ENCODE assay signal across 18 cellular contexts in genomic region chr17:57640079-57640478, GRCh38.
A peak's percentile ranks its signal among the peaks of the same experiment; 100 is the strongest.
DNase-seq lines count a peak whose midpoint lies in the region; ATAC-seq and TF ChIP-seq lines count a peak whose summit lies in the region.
"Had no signal": no experiment of that assay in that cellular context is flagged by ENCODE, and none has a peak within 500 bp of the region (broad histone marks: within the 10 kb centered on the region; RNA-seq: fewer than 3 reads in every experiment).

No MANE protein-coding gene starts in this region.

- H3K27me3 Mint-ChIP-seq in endodermal cell (ENCODE audit: insufficient read depth) (peaks cover 29% of the 10 kb centered on the region), nephron progenitor cell (ENCODE audit: low read depth, poor library complexity) (peaks cover 3% of the 10 kb centered on the region)
- H3K27me3 Mint-ChIP-seq in activated T-cell treated with anti-CD3 and anti-CD28 coated beads, Interleukin-2, amount 50 U/mL, for 24 hours = no peaks in the 10 kb centered on the region
- H3K27me3 Mint-ChIP-seq: CD4-positive, CD25-positive, alpha-beta regulatory T cell had no signal

- peaks cover 30% of the 10 kb centered on the region for H3K4me1 Mint-ChIP-seq in endodermal cell
- H3K4me1 Mint-ChIP-seq in nephron progenitor cell = peaks cover 46% of the 10 kb centered on the region
- H3K4me1 Mint-ChIP-seq in activated T-cell treated with anti-CD3 and anti-CD28 coated beads, Interleukin-2, amount 50 U/mL, for 24 hours (ENCODE audit: low read depth) = peaks cover 4% of the 10 kb centered on the region

- CTCF ChIA-PET in HEK293 (lab: Yijun Ruan, JAX) = interaction anchor here (0.6 to 1.5 kb wide), 4 partner anchors 32 to 397 kb away, joined by 3 to 5 read pairs (median 4); no protein-coding TSS in a partner anchor

- no peak for DNase-seq in activated naive CD4-positive, alpha-beta T cell treated with anti-CD3 and anti-CD28 coated beads, Interleukin-2, amount 50 U/mL, for 72 hours (ENCODE audit: low spot score in 2 of 2)
- no peak for DNase-seq in activated naive CD4-positive, alpha-beta T cell treated with anti-CD3 and anti-CD28 coated beads, Interleukin-2, amount 50 U/mL, for 16 hours
- DNase-seq in endodermal cell (peak; percentile 67), nephron progenitor cell (no peak), 8988T (no peak), GM10266 (ENCODE audit: extremely low spot score) (no peak)
- no peak for DNase-seq in activated T-cell treated with anti-CD3 and anti-CD28 coated beads, Interleukin-2, amount 50 U/mL, for 24 hours
- DNase-seq: Caco-2; CD4-positive, CD25-positive, alpha-beta regulatory T cell; CD8-positive, alpha-beta T cell; DMS153; DND-41; GM23248; H7; HCEC 1CT had no signal

- H3K36me3 Mint-ChIP-seq in activated naive CD4-positive, alpha-beta T cell treated with anti-CD3 and anti-CD28 coated beads, Interleukin-2, amount 50 U/mL, for 72 hours = peaks cover 0 to 4% of the 10 kb centered on the region in 2 donors
- H3K36me3 Mint-ChIP-seq in endodermal cell (ENCODE audit: low read depth) = peaks cover 15% of the 10 kb centered on the region
- H3K36me3 Mint-ChIP-seq in nephron progenitor cell (ENCODE audit: low read depth) = peaks cover 61% of the 10 kb centered on the region
- peaks cover 36% of the 10 kb centered on the region for H3K36me3 Mint-ChIP-seq in activated T-cell treated with anti-CD3 and anti-CD28 coated beads, Interleukin-2, amount 50 U/mL, for 24 hours (ENCODE audit: low read depth)

- no peak overlapping the region for H3K4me3 ChIP-seq in HEK293 (ENCODE audit: low read depth, low read length)
- H3K4me3 ChIP-seq in endodermal cell (ENCODE audit: low read length) = no peak overlapping the region
- H3K4me3 ChIP-seq: GM12878, GM23248 had no signal

- no peak for TF ChIP-seq CTCF in HEK293 (tag by site-specific recombination; IDR thresholded peaks at IDR 0.05)
- TF ChIP-seq CTCF in endodermal cell (conservative IDR thresholded peaks at IDR 0.05) = no peak
- no peak for TF ChIP-seq CTCF in nephron progenitor cell (IDR thresholded peaks at IDR 0.05)
- no peak for TF ChIP-seq CTCF in GM10266 (IDR thresholded peaks at IDR 0.05; ENCODE audit: control insufficient read depth, insufficient read depth, low read depth, missing control alignments)

- no peak overlapping the region for H3K27ac ChIP-seq in HEK293 (ENCODE audit: extremely low read depth, low read depth, low read length)
- H3K27ac ChIP-seq in endodermal cell (ENCODE audit: low read depth, low read length) = no peak overlapping the region
- H3K27ac ChIP-seq: C4-2B, GM23248 had no signal

- 38 to 63% methylated on average over 4 to 5 of the region's 7 CpGs for WGBS in endodermal cell (ENCODE audit: insufficient coverage in 1 of 2, insufficient read length in 1 of 2), 2 experiments

- no peaks in the 10 kb centered on the region for H3K9me3 Mint-ChIP-seq in activated naive CD4-positive, alpha-beta T cell treated with anti-CD3 and anti-CD28 coated beads, Interleukin-2, amount 50 U/mL, for 72 hours
- H3K9me3 Mint-ChIP-seq in endodermal cell = no peaks in the 10 kb centered on the region
- no peaks in the 10 kb centered on the region for H3K9me3 Mint-ChIP-seq in nephron progenitor cell
- H3K9me3 Mint-ChIP-seq in activated T-cell treated with anti-CD3 and anti-CD28 coated beads, Interleukin-2, amount 50 U/mL, for 24 hours = no peaks in the 10 kb centered on the region
- H3K9me3 Mint-ChIP-seq: CD8-positive, alpha-beta T cell had no signal

- no peak for ATAC-seq in activated naive CD4-positive, alpha-beta T cell treated with anti-CD3 and anti-CD28 coated beads, Interleukin-2, amount 50 U/mL, for 72 hours
- ATAC-seq: CD8-positive, alpha-beta T cell; GM12878 had no signal

- H3K4me3 Mint-ChIP-seq in endodermal cell (no peak overlapping the region), nephron progenitor cell (no peak overlapping the region)
- no peak overlapping the region for H3K4me3 Mint-ChIP-seq in activated T-cell treated with anti-CD3 and anti-CD28 coated beads, Interleukin-2, amount 50 U/mL, for 24 hours
- H3K4me3 Mint-ChIP-seq: CD4-positive, CD25-positive, alpha-beta regulatory T cell; CD8-positive, alpha-beta T cell had no signal

- POLR2A ChIA-PET in HEK293 (lab: Yijun Ruan, JAX) = no interaction called here

- peaks cover 20% of the 10 kb centered on the region for H3K27me3 ChIP-seq in endodermal cell (ENCODE audit: control insufficient read depth, insufficient read depth, low read length, poor library complexity, severe bottlenecking)

- H3K36me3 ChIP-seq in HEK293 (ENCODE audit: control insufficient read depth in 2 of 2, insufficient read depth in 1 of 2, low read length in 2 of 2) = peaks cover 0 to 4% of the 10 kb centered on the region in 2 experiments; a peak in 1 of 3 replicates
- H3K36me3 ChIP-seq in endodermal cell (ENCODE audit: control insufficient read depth, insufficient read depth, low read length) = no peaks in the 10 kb centered on the region

- peak overlapping the region; percentile 42 to 57 for H3K27ac Mint-ChIP-seq in activated naive CD4-positive, alpha-beta T cell treated with anti-CD3 and anti-CD28 coated beads, Interleukin-2, amount 50 U/mL, for 72 hours
- H3K27ac Mint-ChIP-seq in endodermal cell (no peak overlapping the region), nephron progenitor cell (peak overlapping the region; percentile 74)
- no peak overlapping the region for H3K27ac Mint-ChIP-seq in activated T-cell treated with anti-CD3 and anti-CD28 coated beads, Interleukin-2, amount 50 U/mL, for 24 hours
- H3K27ac Mint-ChIP-seq: CD8-positive, alpha-beta T cell had no signal

- no peaks in the 10 kb centered on the region for H3K4me1 ChIP-seq in HEK293 (ENCODE audit: control insufficient read depth, insufficient read depth, low read length)
- H3K4me1 ChIP-seq in endodermal cell (ENCODE audit: control insufficient read depth, insufficient read depth, low read length) = peaks cover 14% of the 10 kb centered on the region
- H3K4me1 ChIP-seq: Caco-2 had no signal

- no peaks in the 10 kb centered on the region for H3K9me3 ChIP-seq in HEK293 (ENCODE audit: control insufficient read depth, insufficient read depth, low read depth, low read length)
- H3K9me3 ChIP-seq in endodermal cell (ENCODE audit: control insufficient read depth, low read length) = no peaks in the 10 kb centered on the region
- H3K9me3 ChIP-seq: Caco-2 had no signal

- no peak overlapping the region for H3K9ac ChIP-seq in endodermal cell (ENCODE audit: extremely low read depth, low read length, poor library complexity, severe bottlenecking)
- H3K9ac ChIP-seq: GM23248 had no signal

TF ChIP-seq in HEK293, 187 proteins besides CTCF, POLR2A, EP300 and RAD21:
- TF ChIP-seq ZNF704 (tag by site-specific recombination; IDR thresholded peaks at IDR 0.05) (no peak), KLF16 (tag by site-specific recombination; IDR thresholded peaks at IDR 0.05) (no peak), ZNF248 (tag by site-specific recombination; IDR thresholded peaks at IDR 0.05) (no peak), ZNF10 (tag by site-specific recombination; IDR thresholded peaks at IDR 0.05) (0 out of 2 replicates have a peak, but pooled peaks have one; percentile 27), SCRT1 (tag by site-specific recombination; IDR thresholded peaks at IDR 0.05; ENCODE audit: borderline replicate concordance) (no peak)

Comparison
In these comparisons a context has a peak if more than half of its experiments do, and no peak if none do; other contexts are left out.
1. H3K27ac Mint-ChIP-seq: peak in activated naive CD4-positive, alpha-beta T cell treated with anti-CD3 and anti-CD28 coated beads, Interleukin-2, amount 50 U/mL, for 72 hours (2 of 2) and nephron progenitor cell (single experiment); none in endodermal cell (single experiment) and activated T-cell treated with anti-CD3 and anti-CD28 coated beads, Interleukin-2, amount 50 U/mL, for 24 hours (single experiment).